16 cellular contexts compared by ENCODE assay signal in genomic region chr12:118536306-118536900, GRCh38.
A peak's percentile ranks its signal among the peaks of the same experiment; 100 is the strongest.
DNase-seq lines count a peak whose midpoint lies in the region; ATAC-seq and TF ChIP-seq lines count a peak whose summit lies in the region.
"Had no signal": no experiment of that assay in that cellular context is flagged by ENCODE, and none has a peak within 500 bp of the region (broad histone marks: within the 10 kb centered on the region; RNA-seq: fewer than 3 reads in every experiment).

No MANE protein-coding gene starts in this region.

- no peaks in the 10 kb centered on the region for H3K36me3 Mint-ChIP-seq in CD8-positive, alpha-beta T cell

- POLR2A ChIA-PET in CD8-positive, alpha-beta T cell (lab: Charles Lee): no interaction called here

- peaks cover 6% of the 10 kb centered on the region for H3K27me3 Mint-ChIP-seq in CD8-positive, alpha-beta T cell (ENCODE audit: low read depth)

- DNase-seq in right cardiac atrium: no peak
- DNase-seq in NOMO-1 treated with dmso at 0.1 percent for 144 hours (lab: John Stamatoyannopoulos, UW; ENCODE audit: unreplicated experiment): no peak
- DNase-seq in CD8-positive, alpha-beta T cell: no peak
- DNase-seq: activated naive CD4-positive, alpha-beta T cell treated with anti-CD3 and anti-CD28 coated beads for 36 hours; activated T-cell treated with anti-CD3 and anti-CD28 coated beads for 4 hours; foreskin fibroblast; H7; NCI-H2171 treated with DMSO at 0.1 percent for 48 hours had no signal

- H3K9me3 Mint-ChIP-seq in CD8-positive, alpha-beta T cell: no peaks in the 10 kb centered on the region
- H3K9me3 Mint-ChIP-seq: activated naive CD4-positive, alpha-beta T cell treated with anti-CD3 and anti-CD28 coated beads for 36 hours had no signal

- CTCF ChIA-PET in CD8-positive, alpha-beta T cell (lab: Charles Lee): no interaction called here

- no peaks in the 10 kb centered on the region for H3K27me3 ChIP-seq in HUES6 (ENCODE audit: control insufficient read depth, insufficient read depth, low read length)
- H3K27me3 ChIP-seq in right cardiac atrium (ENCODE audit: control insufficient read depth, insufficient read depth): no peaks in the 10 kb centered on the region
- H3K27me3 ChIP-seq in skeletal muscle tissue (ENCODE audit: control insufficient read depth in 3 of 3, insufficient read depth in 3 of 3, low read length in 3 of 3): no peaks in the 10 kb centered on the region
- no peaks in the 10 kb centered on the region for H3K27me3 ChIP-seq in CD8-positive, alpha-beta T cell (ENCODE audit: insufficient read depth, low read length)
- H3K27me3 ChIP-seq: ascending aorta had no signal

- 64% methylated on average over 8 of the region's 8 CpGs for WGBS in right cardiac atrium

- no peaks in the 10 kb centered on the region for H3K9me3 ChIP-seq in HUES6 (ENCODE audit: control insufficient read depth, insufficient read depth, low read depth, low read length)
- H3K9me3 ChIP-seq in right cardiac atrium (ENCODE audit: control insufficient read depth, low read length): no peaks in the 10 kb centered on the region
- peaks cover 0 to 2% (median 0%) of the 10 kb centered on the region in 3 donors for H3K9me3 ChIP-seq in skeletal muscle tissue (ENCODE audit: control insufficient read depth in 3 of 3, low read length in 3 of 3)
- H3K9me3 ChIP-seq in CD8-positive, alpha-beta T cell (ENCODE audit: low read length): no peaks in the 10 kb centered on the region
- H3K9me3 ChIP-seq: ascending aorta had no signal

- intact Hi-C loops in right cardiac atrium (cut with DNase I): no loop called here
- intact Hi-C loops in CD8-positive, alpha-beta T cell (cut with DNase I, micrococcal nuclease): no loop called here

- no peak overlapping the region for H3K4me3 Mint-ChIP-seq in CD8-positive, alpha-beta T cell
- H3K4me3 Mint-ChIP-seq: activated naive CD4-positive, alpha-beta T cell treated with anti-CD3 and anti-CD28 coated beads for 36 hours had no signal

- TF ChIP-seq CTCF in CD8-positive, alpha-beta T cell (IDR thresholded peaks at IDR 0.05): no peak

- H3K4me1 ChIP-seq in HUES6 (ENCODE audit: control insufficient read depth, insufficient read depth, low read length) (peaks cover 21% of the 10 kb centered on the region), right cardiac atrium (ENCODE audit: control insufficient read depth, insufficient read depth, low read length) (peaks cover 7% of the 10 kb centered on the region), skeletal muscle tissue (ENCODE audit: control insufficient read depth in 3 of 3, insufficient read depth in 3 of 3, low read length in 3 of 3) (peaks cover 18 to 27% (median 19%) of the 10 kb centered on the region in 3 donors)
- no peaks in the 10 kb centered on the region for H3K4me1 ChIP-seq in CD8-positive, alpha-beta T cell (ENCODE audit: insufficient read depth, low read length)
- H3K4me1 ChIP-seq: ascending aorta had no signal

- peak overlapping the region; percentile 35 for H3K9ac ChIP-seq in HUES6 (ENCODE audit: low read length)
- H3K9ac ChIP-seq in skeletal muscle tissue (ENCODE audit: low read depth in 1 of 3, low read length in 3 of 3): no peak overlapping the region

- no peaks in the 10 kb centered on the region for H3K36me3 ChIP-seq in HUES6 (ENCODE audit: control insufficient read depth, insufficient read depth, low read length)
- H3K36me3 ChIP-seq in skeletal muscle tissue (ENCODE audit: control insufficient read depth in 3 of 3, insufficient read depth in 3 of 3, low read length in 3 of 3): no peaks in the 10 kb centered on the region
- no peaks in the 10 kb centered on the region for H3K36me3 ChIP-seq in CD8-positive, alpha-beta T cell (ENCODE audit: insufficient read depth, low read length)
- H3K36me3 ChIP-seq: ascending aorta had no signal

- H3K27ac Mint-ChIP-seq in CD8-positive, alpha-beta T cell: no peak overlapping the region
- H3K27ac Mint-ChIP-seq: activated naive CD4-positive, alpha-beta T cell treated with anti-CD3 and anti-CD28 coated beads for 36 hours had no signal

- H3K4me3 ChIP-seq in HUES6 (ENCODE audit: low read depth, low read length) (no peak overlapping the region), right cardiac atrium (ENCODE audit: low read length) (no peak overlapping the region), skeletal muscle tissue (ENCODE audit: low read length in 3 of 3) (no peak overlapping the region)
- H3K4me3 ChIP-seq in CD8-positive, alpha-beta T cell (ENCODE audit: low read depth, low read length): no peak overlapping the region
- H3K4me3 ChIP-seq: ascending aorta, K562 had no signal

- no peak overlapping the region; the same call in 1 of the 2 replicates for H3K27ac ChIP-seq in HUES6 (ENCODE audit: low read depth, low read length)
- peak overlapping the region; percentile 69 for H3K27ac ChIP-seq in angular gyrus (ENCODE audit: low read depth, low read length)
- H3K27ac ChIP-seq in right cardiac atrium (ENCODE audit: low read length): peak overlapping the region; percentile 93
- H3K27ac ChIP-seq in skeletal muscle tissue (ENCODE audit: low read depth, low read length): peak overlapping the region; percentile 87
- H3K27ac ChIP-seq in CD8-positive, alpha-beta T cell (ENCODE audit: low read depth, low read length): no peak overlapping the region

- peak in 1 of 2 donors; percentile 27 for ATAC-seq in right cardiac atrium
- ATAC-seq in GM21529 (IDR thresholded peaks at IDR 0.05; ENCODE audit: unreplicated experiment): no peak
- no peak for ATAC-seq in HG03571 (IDR thresholded peaks at IDR 0.05; ENCODE audit: unreplicated experiment)
- no peak for ATAC-seq in CD8-positive, alpha-beta T cell
- ATAC-seq: K562, left lobe of liver had no signal

- no peaks in the 10 kb centered on the region for H3K4me1 Mint-ChIP-seq in CD8-positive, alpha-beta T cell (ENCODE audit: low read depth)

Comparison
In these comparisons a context has a peak if more than half of its experiments do, and no peak if none do; other contexts are left out.
1. H3K27ac ChIP-seq: peak in angular gyrus (single experiment), right cardiac atrium (single experiment) and skeletal muscle tissue (single experiment); none in HUES6 (single experiment) and CD8-positive, alpha-beta T cell (single experiment).